ENCODE assay signal across 2 cellular contexts in the genomic region with DNA sequence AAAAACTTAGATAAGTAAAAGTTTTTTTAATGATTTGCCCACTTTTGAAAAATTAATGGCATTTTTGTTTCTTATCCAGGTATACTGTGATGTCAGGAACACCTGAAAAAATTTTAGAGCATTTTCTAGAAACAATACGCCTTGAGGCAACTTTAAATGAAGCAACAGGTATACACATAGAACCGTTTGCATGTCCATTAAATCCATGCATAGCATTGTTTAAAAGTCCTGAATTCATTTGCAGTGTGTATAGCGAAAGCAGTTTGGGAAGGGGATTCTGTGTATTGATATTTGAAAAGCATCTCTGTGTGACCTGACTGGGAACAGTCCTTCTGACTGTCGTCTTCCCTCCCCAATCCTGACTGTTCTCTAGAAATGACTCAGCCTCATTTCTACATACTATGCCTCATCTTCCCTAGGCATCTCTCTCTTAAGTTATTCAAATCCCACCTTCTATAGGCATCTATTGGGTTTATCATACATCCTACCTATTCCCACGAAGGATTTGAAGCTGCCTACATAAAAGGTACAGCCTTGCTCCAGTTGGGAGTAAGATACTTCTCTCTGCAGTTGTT.
TF ChIP-seq lines count a peak whose summit lies in the region.

No MANE protein-coding gene starts in this region.

TF ChIP-seq in SK-N-SH, 30 proteins besides CTCF, POLR2A, EP300 and RAD21 (continued from another document):
- TF ChIP-seq USF1 (IDR thresholded peaks at IDR 0.05; ENCODE audit: borderline replicate concordance, low read depth) (no peak), YY1 (IDR thresholded peaks at IDR 0.05; ENCODE audit: low read depth) (no peak)

TF ChIP-seq in SK-N-SH treated with all-trans-retinoic acid at 6 μM for 48 hours, 23 proteins besides CTCF, POLR2A, EP300 and RAD21 (continued from another document):
- TF ChIP-seq, protein P1, sequence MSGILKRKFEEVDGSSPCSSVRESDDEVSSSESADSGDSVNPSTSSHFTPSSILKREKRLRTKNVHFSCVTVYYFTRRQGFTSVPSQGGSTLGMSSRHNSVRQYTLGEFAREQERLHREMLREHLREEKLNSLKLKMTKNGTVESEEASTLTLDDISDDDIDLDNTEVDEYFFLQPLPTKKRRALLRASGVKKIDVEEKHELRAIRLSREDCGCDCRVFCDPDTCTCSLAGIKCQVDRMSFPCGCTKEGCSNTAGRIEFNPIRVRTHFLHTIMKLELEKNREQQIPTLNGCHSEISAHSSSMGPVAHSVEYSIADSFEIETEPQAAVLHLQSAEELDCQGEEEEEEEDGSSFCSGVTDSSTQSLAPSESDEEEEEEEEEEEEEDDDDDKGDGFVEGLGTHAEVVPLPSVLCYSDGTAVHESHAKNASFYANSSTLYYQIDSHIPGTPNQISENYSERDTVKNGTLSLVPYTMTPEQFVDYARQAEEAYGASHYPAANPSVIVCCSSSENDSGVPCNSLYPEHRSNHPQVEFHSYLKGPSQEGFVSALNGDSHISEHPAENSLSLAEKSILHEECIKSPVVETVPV (CRISPR knock-in tag; IDR thresholded peaks at IDR 0.05) = no peak
- TF ChIP-seq, protein P2, sequence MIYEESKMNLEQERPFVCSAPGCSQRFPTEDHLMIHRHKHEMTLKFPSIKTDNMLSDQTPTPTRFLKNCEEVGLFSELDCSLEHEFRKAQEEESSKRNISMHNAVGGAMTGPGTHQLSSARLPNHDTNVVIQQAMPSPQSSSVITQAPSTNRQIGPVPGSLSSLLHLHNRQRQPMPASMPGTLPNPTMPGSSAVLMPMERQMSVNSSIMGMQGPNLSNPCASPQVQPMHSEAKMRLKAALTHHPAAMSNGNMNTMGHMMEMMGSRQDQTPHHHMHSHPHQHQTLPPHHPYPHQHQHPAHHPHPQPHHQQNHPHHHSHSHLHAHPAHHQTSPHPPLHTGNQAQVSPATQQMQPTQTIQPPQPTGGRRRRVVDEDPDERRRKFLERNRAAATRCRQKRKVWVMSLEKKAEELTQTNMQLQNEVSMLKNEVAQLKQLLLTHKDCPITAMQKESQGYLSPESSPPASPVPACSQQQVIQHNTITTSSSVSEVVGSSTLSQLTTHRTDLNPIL (CRISPR knock-in tag; IDR thresholded peaks at IDR 0.05; ENCODE audit: low read depth) = no peak
- TF ChIP-seq PPARA (CRISPR knock-in tag; IDR thresholded peaks at IDR 0.05; ENCODE audit: borderline replicate concordance) (no peak), ZFP3 (CRISPR knock-in tag; IDR thresholded peaks at IDR 0.05) (no peak), SNAI2 (CRISPR knock-in tag; IDR thresholded peaks at IDR 0.05) (no peak), ZNF70 (CRISPR knock-in tag; IDR thresholded peaks at IDR 0.05) (no peak), TOX (CRISPR knock-in tag; IDR thresholded peaks at IDR 0.05; ENCODE audit: borderline replicate concordance) (no peak), TSHZ2 (CRISPR knock-in tag; IDR thresholded peaks at IDR 0.05) (no peak), ARNTL (CRISPR knock-in tag; IDR thresholded peaks at IDR 0.05; ENCODE audit: borderline replicate concordance, low read depth) (no peak), ESRRG (CRISPR knock-in tag; IDR thresholded peaks at IDR 0.05) (no peak), BACH2 (CRISPR knock-in tag; IDR thresholded peaks at IDR 0.05; ENCODE audit: borderline replicate concordance) (no peak), ZFP30 (CRISPR knock-in tag; IDR thresholded peaks at IDR 0.05) (no peak)
